In genomic region chr2:149513461-149513860, GRCh38 we compare ENCODE assay signal across 32 cellular contexts.
"Had no signal": no experiment of that assay in that cellular context is flagged by ENCODE, and none has a peak within 500 bp of the region (broad histone marks: within the 10 kb centered on the region; RNA-seq: fewer than 3 reads in every experiment).

No MANE protein-coding gene starts in this region.

- H3K36me3 ChIP-seq: adrenal gland had no signal

- DNase-seq: activated B cell treated with CpG ODN at 0.5 μM for 24 hours; activated CD4-positive, alpha-beta memory T cell treated with anti-CD3 and anti-CD28 coated beads for 36 hours; activated CD4-positive, alpha-beta T cell treated with anti-CD3 and anti-CD28 coated beads for 4 hours; activated CD4-positive, alpha-beta T cell treated with anti-CD3 and anti-CD28 coated beads, Interleukin-2, amount 50 U/mL, for 1 hour; activated CD4-positive, CD25-positive, alpha-beta regulatory T cell treated with anti-CD3 and anti-CD28 coated beads, Interleukin-2, amount 50 U/mL, for 72 hours; activated CD8-positive, alpha-beta memory T cell treated with anti-CD3 and anti-CD28 coated beads, Interleukin-2, amount 50 U/mL, for 4 hours; activated gamma-delta T cell treated with Interleukin-2 at 50 U/mL for 16 hours; activated naive CD4-positive, alpha-beta T cell treated with anti-CD3 and anti-CD28 coated beads for 36 hours; activated T-cell treated with anti-CD3 and anti-CD28 coated beads for 4 hours; activated T-cell treated with anti-CD3 and anti-CD28 coated beads, Interleukin-2, amount 50 U/mL, for 4 hours; adrenal gland; anterior cingulate cortex; caudate nucleus; cerebellar nuclear complex; cortex of kidney; MM.1S; NCI-H1092; NCI-H1436 treated with DMSO at 0.1 percent for 48 hours; NCI-H1694 treated with DMSO at 0.1 percent for 48 hours; NCI-H2081; NCI-H2171; NCI-H510A; NCI-H526; NCI-H82; PC-9; Right ventricle myocardium superior; SW 1271; T-helper 1 cell; T-helper 2 cell; T-helper 9 cell had no signal

- H3K27ac ChIP-seq: adrenal gland, PC-9, VCaP had no signal

- H3K4me1 ChIP-seq: adrenal gland had no signal

- H3K27me3 ChIP-seq: adrenal gland had no signal

- H3K4me3 ChIP-seq: adrenal gland, PC-9 had no signal

- ATAC-seq: activated naive CD4-positive, alpha-beta T cell treated with anti-CD3 and anti-CD28 coated beads, Interleukin-2, amount 50 U/mL, for 72 hours; activated T-cell treated with anti-CD3 and anti-CD28 coated beads, Interleukin-2, amount 50 U/mL, for 4 hours had no signal

- H3K4me2 ChIP-seq: PC-9 had no signal
